Comparison of ENCODE assay signal across 8 cellular contexts in genomic region chr14:102140750-102141145, GRCh38. TPM values are rescaled to one million over a fixed set of nuclear protein-coding genes. Genes with fewer than 3 reads are reported as not detected.
DNase-seq lines count a peak whose midpoint lies in the region; TF ChIP-seq lines count a peak whose summit lies in the region.

No MANE protein-coding gene starts in this region.

- peak overlapping the region; percentile 95 for H3K9ac ChIP-seq in mucosa of stomach (ENCODE audit: low read length)

- peak overlapping the region; percentile 95 for H3K4me3 ChIP-seq in AG04450 (ENCODE audit: low read depth, low read length)
- H3K4me3 ChIP-seq in mucosa of stomach (ENCODE audit: low read length) = peak overlapping the region; percentile 98

- POLR2A ChIA-PET in AG04450 (lab: Yijun Ruan, JAX) = no interaction called here

- H3K27me3 ChIP-seq in AG04450 (ENCODE audit: control insufficient read depth, insufficient read depth, low read length) (no peaks in the 10 kb centered on the region), mucosa of stomach (ENCODE audit: control insufficient read depth, insufficient read depth, low read length) (no peaks in the 10 kb centered on the region)

- TF ChIP-seq CTCF in AG04450 (IDR thresholded peaks at IDR 0.05; ENCODE audit: low read depth, low read length) = no peak

- H3K9me3 ChIP-seq in AG04450 (ENCODE audit: control insufficient read depth, insufficient read depth, low read length) (no peaks in the 10 kb centered on the region; the same call in 1 of the 2 replicates), KOPT-K1 (ENCODE audit: insufficient read depth, low read length, poor library complexity, severe bottlenecking) (no peaks in the 10 kb centered on the region), mucosa of stomach (ENCODE audit: control insufficient read depth, low read length) (no peaks in the 10 kb centered on the region)

- no peak for DNase-seq in AG04450 (ENCODE audit: low read depth, low spot score)
- DNase-seq in putamen (ENCODE audit: low spot score) = no peak
- DNase-seq in glomerular visceral epithelial cell (ENCODE audit: extremely low spot score) = no peak
- no peak for DNase-seq in activated CD8-positive, alpha-beta memory T cell treated with anti-CD3 and anti-CD28 coated beads for 24 hours
- DNase-seq in NCI-H1930 (lab: John Stamatoyannopoulos, UW) = no peak

- CTCF ChIA-PET in AG04450 (lab: Charles Lee) = interaction anchor here (0.5 to 0.8 kb wide), 2 partner anchors 179 to 332 kb away, joined by 3 to 4 read pairs; no protein-coding TSS in a partner anchor

- H3K36me3 ChIP-seq in KOPT-K1 (ENCODE audit: insufficient read depth, low read length) (peaks cover 26% of the 10 kb centered on the region), mucosa of stomach (ENCODE audit: control insufficient read depth, insufficient read depth, low read length) (no peaks in the 10 kb centered on the region)

- H3K27ac ChIP-seq in AG04450 (ENCODE audit: low read depth, low read length) (no peak overlapping the region), KOPT-K1 (ENCODE audit: low read depth, low read length, poor library complexity, severe bottlenecking) (peak overlapping the region; percentile 81), cingulate gyrus (ENCODE audit: low read depth, low read length) (peak overlapping the region; percentile 94)

- H3K4me1 ChIP-seq in mucosa of stomach (ENCODE audit: control insufficient read depth, insufficient read depth, low read length) = peaks cover 8% of the 10 kb centered on the region

RNA-seq across cellular contexts. Expression of gene WDR20, which starts 1.1 kb away (rescaled TPM):
- polyA plus RNA-seq in AG04450 (2011; rRNA removed) = 14.2 and 16.6 TPM in 2 replicates
- 32.7 and 35.1 TPM in 2 replicates for polyA minus RNA-seq in AG04450 (2011; rRNA and poly(A)+ RNA removed)

RNA-seq across cellular contexts. Expression of gene HSP90AA1, which starts 53.9 kb away (rescaled TPM):
- 543 and 822 TPM in 2 replicates for polyA plus RNA-seq in AG04450 (2011; rRNA removed)
- polyA minus RNA-seq in AG04450 (2011; rRNA and poly(A)+ RNA removed) = 356 and 425 TPM in 2 replicates
